In the genomic region with DNA sequence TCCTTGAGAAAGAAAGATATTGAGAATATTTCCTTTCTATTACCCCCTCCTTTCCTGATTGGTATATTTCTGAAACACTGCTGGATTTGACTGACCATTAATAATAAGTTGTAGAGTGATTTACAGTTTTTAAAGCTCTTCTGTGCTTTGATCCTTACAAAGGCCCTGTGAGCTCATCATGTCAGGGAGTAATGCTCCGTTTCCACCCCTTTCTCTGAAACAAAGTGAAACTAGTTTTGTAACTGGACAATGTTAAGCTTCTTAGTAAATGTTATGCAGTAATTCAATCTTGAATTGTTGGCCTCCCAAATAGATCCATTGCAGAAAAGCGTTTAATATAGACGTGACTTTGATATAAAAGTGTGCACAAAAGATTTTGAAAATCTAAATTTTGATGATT, we compare ENCODE assay signal across 10 cellular contexts.
DNase-seq lines count a peak whose midpoint lies in the region; ATAC-seq and TF ChIP-seq lines count a peak whose summit lies in the region.
"Had no signal": no experiment of that assay in that cellular context is flagged by ENCODE, and none has a peak within 500 bp of the region (broad histone marks: within the 10 kb centered on the region; RNA-seq: fewer than 3 reads in every experiment).

No MANE protein-coding gene starts in this region.

- H3K9ac ChIP-seq in rectal smooth muscle tissue (ENCODE audit: low read length) = no peak overlapping the region

- H3K27me3 ChIP-seq in rectal smooth muscle tissue (ENCODE audit: control insufficient read depth, insufficient read depth, low read length) = no peaks in the 10 kb centered on the region

- DNase-seq in NCI-H69 (lab: John Stamatoyannopoulos, UW) (peak; percentile 42), epithelial cell of esophagus (ENCODE audit: low read depth) (peak; percentile 2), NK-92 (lab: John Stamatoyannopoulos, UW; ENCODE audit: unreplicated experiment) (no peak)
- no peak for DNase-seq in stimulated activated CD4-positive, alpha-beta T cell treated with anti-CD3 and anti-CD28 coated beads, Interleukin-4, amount 100 ng/mL, for 24 hours
- DNase-seq: Kasumi-1; stimulated activated CD4-positive, alpha-beta T cell treated with anti-CD3 and anti-CD28 coated beads, Interleukin-4, amount 100 ng/mL, for 4 hours had no signal

- ATAC-seq in GM18502 (IDR thresholded peaks at IDR 0.05; ENCODE audit: poor library complexity, unreplicated experiment) = peak; percentile 58
- ATAC-seq in GM21529 (IDR thresholded peaks at IDR 0.05; ENCODE audit: unreplicated experiment) = no peak
- ATAC-seq in GM19397 (IDR thresholded peaks at IDR 0.05; ENCODE audit: unreplicated experiment) = no peak

- H3K4me3 ChIP-seq in epithelial cell of esophagus (ENCODE audit: low read length) (no peak overlapping the region), rectal smooth muscle tissue (ENCODE audit: low read length) (peak overlapping the region; percentile 2)

- no peak overlapping the region for H3K27ac ChIP-seq in rectal smooth muscle tissue (ENCODE audit: low read depth, low read length)

- no peaks in the 10 kb centered on the region for H3K36me3 ChIP-seq in rectal smooth muscle tissue (ENCODE audit: control insufficient read depth, insufficient read depth, low read length)

- TF ChIP-seq CTCF in epithelial cell of esophagus (IDR thresholded peaks at IDR 0.05; ENCODE audit: insufficient read depth, low read depth, low read length, missing control alignments) = no peak

- H3K4me1 ChIP-seq in rectal smooth muscle tissue (ENCODE audit: control insufficient read depth, insufficient read depth, low read length) = no peaks in the 10 kb centered on the region

Comparison
In these comparisons a context has a peak if more than half of its experiments do, and no peak if none do; other contexts are left out.
1. DNase-seq: peak in NCI-H69 (single experiment) and epithelial cell of esophagus (single experiment); none in NK-92 (single experiment) and stimulated activated CD4-positive, alpha-beta T cell treated with anti-CD3 and anti-CD28 coated beads, Interleukin-4, amount 100 ng/mL, for 24 hours (single experiment).